In the genomic region with DNA sequence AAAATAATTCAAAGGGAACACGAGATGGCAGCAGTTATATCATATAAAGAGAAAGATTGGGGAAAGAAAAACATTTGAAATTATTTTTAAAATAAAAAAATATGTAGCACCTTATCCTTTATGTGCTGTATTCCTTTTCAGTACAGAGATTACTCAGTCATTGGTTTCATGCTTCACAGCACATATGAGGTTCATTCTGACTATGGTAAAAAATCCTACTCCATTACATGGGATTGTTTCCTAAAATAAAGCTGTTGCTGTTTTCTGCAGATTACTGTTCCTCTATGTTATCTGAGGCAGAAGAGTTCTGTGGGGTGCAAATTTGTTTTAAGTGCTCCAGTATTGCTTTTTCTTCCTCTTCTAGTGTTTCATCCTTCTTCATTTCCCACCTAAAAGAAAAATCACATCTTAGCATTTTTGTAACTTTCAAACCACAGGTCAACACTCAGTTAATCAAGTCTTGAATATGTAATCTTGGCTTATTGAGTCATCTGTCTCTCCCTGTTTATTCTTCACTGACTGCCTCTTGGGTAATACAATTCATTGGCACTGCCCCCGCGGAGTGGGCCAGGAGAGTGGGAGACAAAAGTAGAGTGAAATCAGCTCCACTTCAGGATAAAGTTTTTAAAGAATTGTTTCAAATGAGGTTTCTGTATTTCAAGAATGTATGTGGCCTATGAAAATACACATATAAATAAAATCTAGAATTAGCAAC, we compare ENCODE assay signal across 15 cellular contexts.
DNase-seq lines count a peak whose midpoint lies in the region; ATAC-seq and TF ChIP-seq lines count a peak whose summit lies in the region.
"Had no signal": no experiment of that assay in that cellular context is flagged by ENCODE, and none has a peak within 500 bp of the region (broad histone marks: within the 10 kb centered on the region; RNA-seq: fewer than 3 reads in every experiment).

No MANE protein-coding gene starts in this region.

- DNase-seq in Caki2 (ENCODE audit: low read depth) (peak; percentile 6), choroid plexus epithelial cell (ENCODE audit: low read depth) (peak; percentile 8), neural crest cell (ENCODE audit: low read depth, low spot score) (no peak), RKO (ENCODE audit: low spot score) (no peak), NCI-H526 (lab: John Stamatoyannopoulos, UW) (no peak)
- DNase-seq in NK-92 treated with Interleukin-12 subunit alpha and Interleukin-12 subunit beta, amount 100 ng/mL, for 24 hours (lab: John Stamatoyannopoulos, UW), result no peak
- DNase-seq: activated CD4-positive, alpha-beta memory T cell treated with anti-CD3 and anti-CD28 coated beads, Interleukin-2, amount 10 ng/mL, durations not matched to agents 7 days and 5 days; activated effector memory CD4-positive, alpha-beta T cell treated with Interleukin-2 at 50 U/mL for 16 hours; C1 segment of cervical spinal cord; effector CD8-positive, alpha-beta T cell; NCI-H1092 had no signal

- peaks cover 8% of the 10 kb centered on the region for H3K9me3 Mint-ChIP-seq in neural crest cell
- H3K9me3 Mint-ChIP-seq: activated CD4-positive, alpha-beta memory T cell treated with anti-CD3 and anti-CD28 coated beads, Interleukin-2, amount 10 ng/mL, durations not matched to agents 7 days and 5 days had no signal

- H3K27me3 Mint-ChIP-seq in neural crest cell (ENCODE audit: low read depth), result no peaks in the 10 kb centered on the region
- H3K27me3 Mint-ChIP-seq: activated CD4-positive, alpha-beta memory T cell treated with anti-CD3 and anti-CD28 coated beads, Interleukin-2, amount 10 ng/mL, durations not matched to agents 7 days and 5 days; brain had no signal

- H3K27ac Mint-ChIP-seq in neural crest cell (ENCODE audit: unreplicated experiment), result peak overlapping the region; percentile 76
- H3K27ac Mint-ChIP-seq: activated CD4-positive, alpha-beta memory T cell treated with anti-CD3 and anti-CD28 coated beads, Interleukin-2, amount 10 ng/mL, durations not matched to agents 7 days and 5 days had no signal

- ATAC-seq in HG03342 (IDR thresholded peaks at IDR 0.05; ENCODE audit: unreplicated experiment) (peak; percentile 48), HG03378 (IDR thresholded peaks at IDR 0.05; ENCODE audit: unreplicated experiment) (no peak)

- in situ Hi-C loops in Caki2 (cut with HindIII; ENCODE audit: low pct_unique_long_range_greater_than_20kb, low sequenced_read_pairs), result no loop called here

- TF ChIP-seq CTCF in choroid plexus epithelial cell (conservative IDR thresholded peaks at IDR 0.05; ENCODE audit: low read depth, low read length) (no peak), neural crest cell (conservative IDR thresholded peaks at IDR 0.05) (no peak)

- peaks cover 3% of the 10 kb centered on the region for H3K36me3 Mint-ChIP-seq in neural crest cell (ENCODE audit: low read depth)
- H3K36me3 Mint-ChIP-seq: brain had no signal

- H3K4me3 ChIP-seq in choroid plexus epithelial cell (ENCODE audit: low read depth, low read length), result no peak overlapping the region
- H3K4me3 ChIP-seq: SJSA1 had no signal

- no peak overlapping the region for H3K4me3 Mint-ChIP-seq in neural crest cell
- H3K4me3 Mint-ChIP-seq: activated CD4-positive, alpha-beta memory T cell treated with anti-CD3 and anti-CD28 coated beads, Interleukin-2, amount 10 ng/mL, durations not matched to agents 7 days and 5 days had no signal

- H3K4me1 Mint-ChIP-seq in neural crest cell, result peaks cover 11% of the 10 kb centered on the region
- H3K4me1 Mint-ChIP-seq: activated CD4-positive, alpha-beta memory T cell treated with anti-CD3 and anti-CD28 coated beads, Interleukin-2, amount 10 ng/mL, durations not matched to agents 7 days and 5 days had no signal

Comparison
In these comparisons a context has a peak if more than half of its experiments do, and no peak if none do; other contexts are left out.
1. DNase-seq: peak in Caki2 (single experiment) and choroid plexus epithelial cell (single experiment); none in neural crest cell (single experiment), RKO (single experiment), NCI-H526 (0 of 2) and NK-92 treated with Interleukin-12 subunit alpha and Interleukin-12 subunit beta, amount 100 ng/mL, for 24 hours (single experiment).